20 cellular contexts compared by ENCODE assay signal in the genomic region with DNA sequence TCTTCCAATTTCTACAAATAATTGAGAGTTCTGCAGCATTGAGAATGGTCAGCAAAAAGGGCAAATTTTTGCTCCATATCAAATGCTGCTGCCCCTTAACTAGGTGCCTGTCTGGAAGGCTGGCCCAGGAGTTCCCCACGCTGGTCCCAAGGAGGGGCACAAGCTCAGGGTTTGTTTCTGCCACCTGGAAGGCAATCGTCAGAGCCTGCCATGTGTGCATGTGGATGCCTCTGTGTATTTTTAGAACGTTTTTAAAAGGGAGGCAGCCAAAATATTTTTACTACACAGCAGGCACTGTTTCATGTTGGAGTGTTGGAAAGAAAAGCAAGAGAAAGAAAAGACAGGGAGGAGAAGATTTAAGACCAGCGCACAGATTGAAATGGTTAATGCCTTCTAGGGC.
"Had no signal": no experiment of that assay in that cellular context is flagged by ENCODE, and none has a peak within 500 bp of the region (broad histone marks: within the 10 kb centered on the region; RNA-seq: fewer than 3 reads in every experiment).

No MANE protein-coding gene starts in this region.

- ATAC-seq: Panc1, PC-3 had no signal

- H3K27ac ChIP-seq: RWPE1 had no signal

- DNase-seq: KBM-7, NCI-H1092, NCI-H1105 treated with DMSO at 0.1 percent for 48 hours, NCI-H1417 treated with DMSO at 0.1 percent for 48 hours, NCI-H187, NCI-H2029, NCI-H2081 treated with DMSO at 0.1 percent for 48 hours, NCI-H2171, NCI-H226, NCI-H446, NCI-H510A, NCI-H524 treated with DMSO at 0.1 percent for 48 hours, NCI-H69, NCI-H774, PC-3, SHP77, SK-N-SH, SW 1271 had no signal

- H3K4me2 ChIP-seq: SK-N-SH had no signal

- H3K9me3 ChIP-seq: SK-N-SH had no signal

- H3K9ac ChIP-seq: SK-N-SH had no signal
